Comparison of ENCODE assay signal across 2 cellular contexts in genomic region chr11:10454506-10454901, GRCh38.
TF ChIP-seq lines count a peak whose summit lies in the region.

No MANE protein-coding gene starts in this region.

TF ChIP-seq in IMR-90, 13 proteins besides CTCF, POLR2A, EP300 and RAD21:
- TF ChIP-seq, protein P1, sequence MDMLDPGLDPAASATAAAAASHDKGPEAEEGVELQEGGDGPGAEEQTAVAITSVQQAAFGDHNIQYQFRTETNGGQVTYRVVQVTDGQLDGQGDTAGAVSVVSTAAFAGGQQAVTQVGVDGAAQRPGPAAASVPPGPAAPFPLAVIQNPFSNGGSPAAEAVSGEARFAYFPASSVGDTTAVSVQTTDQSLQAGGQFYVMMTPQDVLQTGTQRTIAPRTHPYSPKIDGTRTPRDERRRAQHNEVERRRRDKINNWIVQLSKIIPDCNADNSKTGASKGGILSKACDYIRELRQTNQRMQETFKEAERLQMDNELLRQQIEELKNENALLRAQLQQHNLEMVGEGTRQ (IDR thresholded peaks at IDR 0.05; ENCODE audit: low read depth, low read length) = no peak
- no peak; the same call in 1 of the 2 replicates for TF ChIP-seq SMC3 (IDR thresholded peaks at IDR 0.05; ENCODE audit: low read depth, low read length)
- no peak for TF ChIP-seq BHLHE40 (IDR thresholded peaks at IDR 0.05; ENCODE audit: low read depth, low read length)
- no peak for TF ChIP-seq MXI1 (IDR thresholded peaks at IDR 0.05; ENCODE audit: borderline replicate concordance, low read depth, low read length)
- TF ChIP-seq MAZ (IDR thresholded peaks at IDR 0.05; ENCODE audit: borderline replicate concordance, low read depth, low read length) = no peak
- TF ChIP-seq RFX5 (IDR thresholded peaks at IDR 0.05; ENCODE audit: low read depth, low read length) = no peak
- no peak for TF ChIP-seq FOS (IDR thresholded peaks at IDR 0.05; ENCODE audit: low read depth, low read length)
- no peak for TF ChIP-seq RCOR1 (IDR thresholded peaks at IDR 0.05; ENCODE audit: insufficient replicate concordance, low read length)
- TF ChIP-seq CEBPB (IDR thresholded peaks at IDR 0.05; ENCODE audit: low read depth, low read length) = no peak
- no peak for TF ChIP-seq CHD1 (IDR thresholded peaks at IDR 0.05; ENCODE audit: low read depth, low read length)
- TF ChIP-seq, protein P2, sequence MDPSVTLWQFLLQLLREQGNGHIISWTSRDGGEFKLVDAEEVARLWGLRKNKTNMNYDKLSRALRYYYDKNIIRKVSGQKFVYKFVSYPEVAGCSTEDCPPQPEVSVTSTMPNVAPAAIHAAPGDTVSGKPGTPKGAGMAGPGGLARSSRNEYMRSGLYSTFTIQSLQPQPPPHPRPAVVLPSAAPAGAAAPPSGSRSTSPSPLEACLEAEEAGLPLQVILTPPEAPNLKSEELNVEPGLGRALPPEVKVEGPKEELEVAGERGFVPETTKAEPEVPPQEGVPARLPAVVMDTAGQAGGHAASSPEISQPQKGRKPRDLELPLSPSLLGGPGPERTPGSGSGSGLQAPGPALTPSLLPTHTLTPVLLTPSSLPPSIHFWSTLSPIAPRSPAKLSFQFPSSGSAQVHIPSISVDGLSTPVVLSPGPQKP (IDR thresholded peaks at IDR 0.05; ENCODE audit: borderline replicate concordance, low read depth, low read length) = no peak
- TF ChIP-seq MAFK (IDR thresholded peaks at IDR 0.05; ENCODE audit: low read depth, low read length) = no peak
- TF ChIP-seq NFE2L2 (IDR thresholded peaks at IDR 0.05; ENCODE audit: low read depth, low read length) = no peak

TF ChIP-seq in GM12878, 131 proteins besides CTCF, POLR2A, EP300 and RAD21:
- TF ChIP-seq CREM (IDR thresholded peaks at IDR 0.05; ENCODE audit: low read depth) (no peak), NFXL1 (IDR thresholded peaks at IDR 0.05; ENCODE audit: borderline replicate concordance) (no peak), HDAC2 (IDR thresholded peaks at IDR 0.05) (no peak), CEBPB (IDR thresholded peaks at IDR 0.05; ENCODE audit: borderline replicate concordance in 1 of 2, low read depth in 2 of 2, low read length in 2 of 2) (no peak), NR2F1 (conservative IDR thresholded peaks at IDR 0.05) (no peak), PML (IDR thresholded peaks at IDR 0.05; ENCODE audit: low read length) (no peak; the same call in 1 of the 2 replicates), RELB (IDR thresholded peaks at IDR 0.05; ENCODE audit: low read depth) (no peak), SIX5 (IDR thresholded peaks at IDR 0.05; ENCODE audit: low read depth, low read length, severe bottlenecking) (no peak), CHD2 (IDR thresholded peaks at IDR 0.05; ENCODE audit: borderline replicate concordance, low read depth, low read length) (no peak), E4F1 (IDR thresholded peaks at IDR 0.05; ENCODE audit: borderline replicate concordance, partially characterized antibody) (no peak), BCL11A (IDR thresholded peaks at IDR 0.05; ENCODE audit: low read depth, low read length) (no peak), CHD4 (IDR thresholded peaks at IDR 0.05) (no peak), ESRRA (IDR thresholded peaks at IDR 0.05; ENCODE audit: low read length) (no peak), SIN3A (IDR thresholded peaks at IDR 0.05; ENCODE audit: low read depth, low read length) (no peak), TCF7 (IDR thresholded peaks at IDR 0.05; ENCODE audit: borderline replicate concordance) (no peak), SMARCA5 (IDR thresholded peaks at IDR 0.05) (no peak), HDGF (IDR thresholded peaks at IDR 0.05) (no peak)
- TF ChIP-seq, protein P3, sequence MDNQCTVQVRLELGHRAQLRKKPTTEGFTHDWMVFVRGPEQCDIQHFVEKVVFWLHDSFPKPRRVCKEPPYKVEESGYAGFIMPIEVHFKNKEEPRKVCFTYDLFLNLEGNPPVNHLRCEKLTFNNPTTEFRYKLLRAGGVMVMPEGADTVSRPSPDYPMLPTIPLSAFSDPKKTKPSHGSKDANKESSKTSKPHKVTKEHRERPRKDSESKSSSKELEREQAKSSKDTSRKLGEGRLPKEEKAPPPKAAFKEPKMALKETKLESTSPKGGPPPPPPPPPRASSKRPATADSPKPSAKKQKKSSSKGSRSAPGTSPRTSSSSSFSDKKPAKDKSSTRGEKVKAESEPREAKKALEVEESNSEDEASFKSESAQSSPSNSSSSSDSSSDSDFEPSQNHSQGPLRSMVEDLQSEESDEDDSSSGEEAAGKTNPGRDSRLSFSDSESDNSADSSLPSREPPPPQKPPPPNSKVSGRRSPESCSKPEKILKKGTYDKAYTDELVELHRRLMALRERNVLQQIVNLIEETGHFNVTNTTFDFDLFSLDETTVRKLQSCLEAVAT (IDR thresholded peaks at IDR 0.05) = no peak
